In genomic region chr7:134865001-134865845, GRCh38 we compare ENCODE assay signal across 9 cellular contexts.
A peak's percentile ranks its signal among the peaks of the same experiment; 100 is the strongest.
DNase-seq lines count a peak whose midpoint lies in the region; ATAC-seq and TF ChIP-seq lines count a peak whose summit lies in the region.
"Had no signal": no experiment of that assay in that cellular context is flagged by ENCODE, and none has a peak within 500 bp of the region (broad histone marks: within the 10 kb centered on the region; RNA-seq: fewer than 3 reads in every experiment).

No MANE protein-coding gene starts in this region.

- peak overlapping the region; percentile 61 for H3K27ac Mint-ChIP-seq in T-helper 17 cell

- H3K4me2 ChIP-seq in SK-N-SH, result no peak overlapping the region

- peaks cover 23% of the 10 kb centered on the region for H3F3A ChIP-seq in SK-N-SH (replicated peaks; ENCODE audit: insufficient read depth)

- TF ChIP-seq CTCF in SK-N-SH (IDR thresholded peaks at IDR 0.05) (no peak), WERI-Rb-1 (IDR thresholded peaks at IDR 0.05; ENCODE audit: low read depth, low read length) (no peak)

- DNase-seq in SK-N-SH (no peak), T-helper 17 cell (no peak), skeletal muscle cell (ENCODE audit: low read depth) (peak; percentile 24), WERI-Rb-1 (no peak), NCI-H146 (lab: John Stamatoyannopoulos, UW) (no peak), NCI-H128 (lab: John Stamatoyannopoulos, UW; ENCODE audit: unreplicated experiment) (no peak)

- peaks cover 14% of the 10 kb centered on the region for H3K27me3 Mint-ChIP-seq in T-helper 17 cell

- WGBS in SK-N-SH (ENCODE audit: low lambda C conversion rate), result 79% methylated on average over 9 of the region's 9 CpGs
- WGBS in esophagus, 2 donors, result 42 to 49% methylated on average over 9 of the region's 9 CpGs

- H3K4me1 ChIP-seq in SK-N-SH (ENCODE audit: control insufficient read depth in 1 of 2, insufficient read depth in 2 of 2, low read depth in 1 of 2, low read length in 1 of 2) (peaks cover 0 to 6% of the 10 kb centered on the region in 2 experiments; a peak in 3 of 4 replicates), esophagus (ENCODE audit: control insufficient read depth in 2 of 2, insufficient read depth in 2 of 2, low read length in 1 of 2) (no peaks in the 10 kb centered on the region)

- H3K9me3 ChIP-seq in SK-N-SH, result no peaks in the 10 kb centered on the region
- no peaks in the 10 kb centered on the region for H3K9me3 ChIP-seq in T-helper 17 cell (ENCODE audit: control insufficient read depth, low read length, poor library complexity, severe bottlenecking)
- no peaks in the 10 kb centered on the region for H3K9me3 ChIP-seq in esophagus (ENCODE audit: control insufficient read depth in 2 of 2, insufficient read depth in 1 of 2, low read depth in 1 of 2, low read length in 1 of 2)
- no peaks in the 10 kb centered on the region for H3K9me3 ChIP-seq in WERI-Rb-1 (ENCODE audit: severe bottlenecking)

- no peaks in the 10 kb centered on the region for H3K9me2 ChIP-seq in SK-N-SH

- H3K4me3 ChIP-seq in SK-N-SH (ENCODE audit: low read depth in 2 of 2, low read length in 1 of 2) (no peak overlapping the region), esophagus (ENCODE audit: low read depth in 1 of 2, low read length in 2 of 2) (no peak overlapping the region), skeletal muscle cell (ENCODE audit: low read depth, low read length) (peak overlapping the region; percentile 29), WERI-Rb-1 (ENCODE audit: low read depth, low read length) (no peak overlapping the region)

- peak overlapping the region; percentile 55 for H3K4me3 Mint-ChIP-seq in T-helper 17 cell
- H3K4me3 Mint-ChIP-seq: neural crest cell had no signal

- H3K27ac ChIP-seq in SK-N-SH (ENCODE audit: low read depth in 2 of 2, low read length in 1 of 2) (no peak overlapping the region), esophagus (ENCODE audit: low read depth in 2 of 2, low read length in 1 of 2) (peak overlapping the region; percentile 22 to 30), WERI-Rb-1 (no peak overlapping the region)

- ATAC-seq in SK-N-SH treated with all-trans-retinoic acid at 6 μM for 48 hours, result peak; percentile 29
- ATAC-seq in T-helper 17 cell, result peak; percentile 84

- CTCF ChIA-PET in SK-N-SH (lab: Yijun Ruan, JAX), result no interaction called here

- H3K9ac ChIP-seq in SK-N-SH, result no peak overlapping the region

- peaks cover 11% of the 10 kb centered on the region for H3K4me1 Mint-ChIP-seq in T-helper 17 cell

- H3K27me3 ChIP-seq in SK-N-SH (ENCODE audit: insufficient read depth) (no peaks in the 10 kb centered on the region), esophagus (ENCODE audit: control insufficient read depth in 1 of 2, insufficient read depth in 2 of 2, low read length in 2 of 2) (no peaks in the 10 kb centered on the region), WERI-Rb-1 (ENCODE audit: insufficient read depth, low read depth, severe bottlenecking) (no peaks in the 10 kb centered on the region)

- H4K20me1 ChIP-seq in SK-N-SH (ENCODE audit: insufficient read depth), result peaks cover 52% of the 10 kb centered on the region; the same call in 1 of the 2 replicates

- H3K36me3 ChIP-seq in SK-N-SH (replicated peaks in 1 of 2; ENCODE audit: control insufficient read depth in 1 of 2, insufficient read depth in 2 of 2, low read length in 1 of 2) (peaks cover 52 to 62% of the 10 kb centered on the region in 2 experiments), esophagus (ENCODE audit: control insufficient read depth in 2 of 2, insufficient read depth in 2 of 2, low read length in 1 of 2) (no peaks in the 10 kb centered on the region), WERI-Rb-1 (no peaks in the 10 kb centered on the region)

- H2AFZ ChIP-seq in SK-N-SH (ENCODE audit: low read depth), result no peak overlapping the region

- peaks cover 98% of the 10 kb centered on the region for H3K79me2 ChIP-seq in SK-N-SH (ENCODE audit: insufficient read depth)

- POLR2A ChIA-PET in SK-N-SH (lab: Yijun Ruan, JAX), result no interaction called here

- TF ChIP-seq EP300 in SK-N-SH (IDR thresholded peaks at IDR 0.05; ENCODE audit: borderline replicate concordance in 1 of 2, low read depth in 1 of 2, low read length in 1 of 2), result no peak

- H3K36me3 Mint-ChIP-seq in T-helper 17 cell (ENCODE audit: low read depth), result peaks cover 7% of the 10 kb centered on the region

- no peak for TF ChIP-seq RAD21 in SK-N-SH (IDR thresholded peaks at IDR 0.05; ENCODE audit: low read length)

TF ChIP-seq in SK-N-SH treated with all-trans-retinoic acid at 6 μM for 48 hours, 23 proteins besides CTCF, POLR2A, EP300 and RAD21:
- TF ChIP-seq TCF4 (CRISPR knock-in tag; IDR thresholded peaks at IDR 0.05; ENCODE audit: borderline replicate concordance) (no peak), OSR1 (CRISPR knock-in tag; IDR thresholded peaks at IDR 0.05) (no peak), GLIS3 (CRISPR knock-in tag; IDR thresholded peaks at IDR 0.05) (no peak), ZNF70 (CRISPR knock-in tag; IDR thresholded peaks at IDR 0.05) (no peak), CREB5 (CRISPR knock-in tag; IDR thresholded peaks at IDR 0.05; ENCODE audit: low read depth) (no peak), ESRRG (CRISPR knock-in tag; IDR thresholded peaks at IDR 0.05) (no peak), ZNF565 (CRISPR knock-in tag; conservative IDR thresholded peaks at IDR 0.05; ENCODE audit: low read depth) (no peak), CSDC2 (CRISPR knock-in tag; IDR thresholded peaks at IDR 0.05) (no peak), SNAI2 (CRISPR knock-in tag; IDR thresholded peaks at IDR 0.05) (no peak)

TF ChIP-seq in SK-N-SH, 30 proteins besides CTCF, POLR2A, EP300 and RAD21:
- no peak for TF ChIP-seq CHD2 (IDR thresholded peaks at IDR 0.05; ENCODE audit: low read length, partially characterized antibody)
- TF ChIP-seq REST (IDR thresholded peaks at IDR 0.05; ENCODE audit: low read depth, low read length), result no peak
- no peak for TF ChIP-seq NRF1 (IDR thresholded peaks at IDR 0.05; ENCODE audit: low read depth, low read length)
- TF ChIP-seq NFIC (IDR thresholded peaks at IDR 0.05; ENCODE audit: borderline replicate concordance), result no peak
- no peak for TF ChIP-seq USF2 (IDR thresholded peaks at IDR 0.05; ENCODE audit: borderline replicate concordance, low read depth, low read length)
- TF ChIP-seq GATA2 (CRISPR knock-in tag; IDR thresholded peaks at IDR 0.05), result no peak
- TF ChIP-seq MEF2A (IDR thresholded peaks at IDR 0.05; ENCODE audit: borderline replicate concordance, low read depth), result no peak
- TF ChIP-seq SIN3A (IDR thresholded peaks at IDR 0.05; ENCODE audit: borderline replicate concordance, low read depth, low read length), result no peak
- TF ChIP-seq YY1 (IDR thresholded peaks at IDR 0.05; ENCODE audit: low read depth), result no peak
- no peak for TF ChIP-seq RCOR1 (IDR thresholded peaks at IDR 0.05; ENCODE audit: low read length)
- TF ChIP-seq RXRA (IDR thresholded peaks at IDR 0.05; ENCODE audit: borderline replicate concordance, low read depth), result no peak
- TF ChIP-seq JUND (IDR thresholded peaks at IDR 0.05), result no peak
- TF ChIP-seq TEAD4 (IDR thresholded peaks at IDR 0.05; ENCODE audit: borderline replicate concordance, insufficient read depth), result no peak
TF ChIP-seq in SK-N-SH: peak in this region for 0.

Comparison
In these comparisons a context has a peak if more than half of its experiments do, and no peak if none do; other contexts are left out.
1. H3K27ac ChIP-seq: peak in esophagus (2 of 2); none in SK-N-SH (0 of 2) and WERI-Rb-1 (single experiment).